In the genomic region with DNA sequence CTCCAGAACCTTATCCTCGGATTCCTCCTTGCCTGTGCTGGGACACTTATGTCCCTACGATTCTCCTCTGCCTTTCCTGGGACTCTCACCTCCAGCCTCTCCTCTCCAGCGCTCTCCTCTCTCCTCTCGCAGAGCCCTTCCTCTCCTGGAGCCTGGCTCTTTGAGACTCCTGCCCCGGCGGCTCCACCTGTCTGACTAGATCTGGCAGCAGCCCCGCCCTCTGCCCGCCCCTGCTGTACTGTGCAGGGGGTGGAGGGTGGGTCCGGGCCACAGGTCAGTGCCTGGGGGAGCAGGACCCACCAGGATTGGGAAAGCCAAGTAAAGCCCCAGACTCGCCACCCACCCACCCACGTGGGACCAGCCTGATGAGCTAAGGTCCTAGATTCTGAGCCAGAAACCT, we compare ENCODE assay signal across 8 cellular contexts. TPM values are rescaled to one million over a fixed set of nuclear protein-coding genes. Genes with fewer than 3 reads are reported as not detected.
A peak's percentile ranks its signal among the peaks of the same experiment; 100 is the strongest.
DNase-seq lines count a peak whose midpoint lies in the region; ATAC-seq lines count a peak whose summit lies in the region.

No MANE protein-coding gene starts in this region.

- no peaks in the 10 kb centered on the region for H3K9me3 Mint-ChIP-seq in activated CD4-positive, alpha-beta T cell treated with anti-CD3 and anti-CD28 coated beads, Interleukin-2, amount 10 ng/mL, durations not matched to agents 24 days and 14 days
- H3K9me3 Mint-ChIP-seq in activated naive CD4-positive, alpha-beta T cell treated with anti-CD3 and anti-CD28 coated beads, Interleukin-2, amount 50 U/mL, for 72 hours, result no peaks in the 10 kb centered on the region

- peaks cover 42% of the 10 kb centered on the region for H3K4me1 Mint-ChIP-seq in activated CD4-positive, alpha-beta T cell treated with anti-CD3 and anti-CD28 coated beads, Interleukin-2, amount 10 ng/mL, durations not matched to agents 24 days and 14 days

- intact Hi-C loops in activated CD4-positive, alpha-beta T cell treated with anti-CD3 and anti-CD28 coated beads, Interleukin-2, amount 10 ng/mL, durations not matched to agents 24 days and 14 days (cut with micrococcal nuclease), result loop anchor here (5.0 to 10.0 kb wide), 4 partner anchors 194 to 609 kb away; a partner anchor contains a TSS

- peak overlapping the region; percentile 92 for H3K27ac ChIP-seq in temporal lobe (ENCODE audit: low read depth, low read length)

- peaks cover 53% of the 10 kb centered on the region for H3K36me3 Mint-ChIP-seq in activated CD4-positive, alpha-beta T cell treated with anti-CD3 and anti-CD28 coated beads, Interleukin-2, amount 10 ng/mL, durations not matched to agents 24 days and 14 days (ENCODE audit: low read depth)
- H3K36me3 Mint-ChIP-seq in activated naive CD4-positive, alpha-beta T cell treated with anti-CD3 and anti-CD28 coated beads, Interleukin-2, amount 50 U/mL, for 72 hours, result peaks cover 37 to 43% of the 10 kb centered on the region in 2 donors

- peak overlapping the region; percentile 90 for H3K27ac Mint-ChIP-seq in activated CD4-positive, alpha-beta T cell treated with anti-CD3 and anti-CD28 coated beads, Interleukin-2, amount 10 ng/mL, durations not matched to agents 24 days and 14 days
- H3K27ac Mint-ChIP-seq in activated naive CD4-positive, alpha-beta T cell treated with anti-CD3 and anti-CD28 coated beads, Interleukin-2, amount 50 U/mL, for 72 hours, result peak overlapping the region; percentile 93 to 94

- DNase-seq in activated CD4-positive, alpha-beta T cell treated with anti-CD3 and anti-CD28 coated beads, Interleukin-2, amount 10 ng/mL, durations not matched to agents 24 days and 14 days, result no peak
- no peak for DNase-seq in activated CD4-positive, alpha-beta T cell treated with anti-CD3 and anti-CD28 coated beads, Interleukin-2, amount 50 U/mL, for 4 hours
- DNase-seq in activated naive CD4-positive, alpha-beta T cell treated with anti-CD3 and anti-CD28 coated beads, Interleukin-2, amount 50 U/mL, for 72 hours (ENCODE audit: low spot score in 2 of 2), result no peak
- peak; percentile 58 for DNase-seq in iPS-NIHi7 (ENCODE audit: extremely low spot score)
- no peak for DNase-seq in medulla oblongata (ENCODE audit: extremely low spot score)

- no peak for ATAC-seq in activated naive CD4-positive, alpha-beta T cell treated with anti-CD3 and anti-CD28 coated beads, Interleukin-2, amount 50 U/mL, for 72 hours
- ATAC-seq in HG03378 (IDR thresholded peaks at IDR 0.05; ENCODE audit: unreplicated experiment) (no peak), HG02798 (IDR thresholded peaks at IDR 0.05; ENCODE audit: poor library complexity, unreplicated experiment) (no peak)

- peak overlapping the region; percentile 100 for H3K4me3 Mint-ChIP-seq in activated CD4-positive, alpha-beta T cell treated with anti-CD3 and anti-CD28 coated beads, Interleukin-2, amount 10 ng/mL, durations not matched to agents 24 days and 14 days

- H3K27me3 Mint-ChIP-seq in activated CD4-positive, alpha-beta T cell treated with anti-CD3 and anti-CD28 coated beads, Interleukin-2, amount 10 ng/mL, durations not matched to agents 24 days and 14 days, result no peaks in the 10 kb centered on the region

RNA-seq across cellular contexts. Expression of a gene that starts 1.6 kb away (rescaled TPM):
- 76.8 and 85.1 TPM in 2 replicates for total RNA-seq in activated CD4-positive, alpha-beta T cell treated with anti-CD3 and anti-CD28 coated beads, Interleukin-2, amount 10 ng/mL, durations not matched to agents 24 days and 14 days
- 10 to 100 TPM; 53.2 to 61.0 TPM for total RNA-seq in activated naive CD4-positive, alpha-beta T cell treated with anti-CD3 and anti-CD28 coated beads, Interleukin-2, amount 50 U/mL, for 72 hours
- total RNA-seq in temporal lobe, result 5.7 TPM

RNA-seq across cellular contexts. Expression of a gene that starts 7.4 kb away (rescaled TPM):
- 84.3 and 86.9 TPM in 2 replicates for total RNA-seq in activated CD4-positive, alpha-beta T cell treated with anti-CD3 and anti-CD28 coated beads, Interleukin-2, amount 10 ng/mL, durations not matched to agents 24 days and 14 days
- 100 to 1,000 TPM; 127 to 328 TPM for total RNA-seq in activated naive CD4-positive, alpha-beta T cell treated with anti-CD3 and anti-CD28 coated beads, Interleukin-2, amount 50 U/mL, for 72 hours
- total RNA-seq in temporal lobe, result 2.7 TPM

RNA-seq across cellular contexts. Expression of a gene that starts 23.4 kb away (rescaled TPM):
- total RNA-seq in activated CD4-positive, alpha-beta T cell treated with anti-CD3 and anti-CD28 coated beads, Interleukin-2, amount 10 ng/mL, durations not matched to agents 24 days and 14 days, result 39.6 and 45.1 TPM in 2 replicates
- total RNA-seq in activated naive CD4-positive, alpha-beta T cell treated with anti-CD3 and anti-CD28 coated beads, Interleukin-2, amount 50 U/mL, for 72 hours, result 10 to 100 TPM; 32.8 to 53.9 TPM
- total RNA-seq in temporal lobe, result 13.0 TPM

RNA-seq across cellular contexts. Expression of a gene that starts 23.5 kb away (rescaled TPM):
- 54.0 and 56.2 TPM in 2 replicates for total RNA-seq in activated CD4-positive, alpha-beta T cell treated with anti-CD3 and anti-CD28 coated beads, Interleukin-2, amount 10 ng/mL, durations not matched to agents 24 days and 14 days
- total RNA-seq in activated naive CD4-positive, alpha-beta T cell treated with anti-CD3 and anti-CD28 coated beads, Interleukin-2, amount 50 U/mL, for 72 hours, result 10 to 100 TPM; 52.1 to 52.2 TPM
- total RNA-seq in temporal lobe, result 16.7 TPM

RNA-seq across cellular contexts. Expression of a gene that starts 28.6 kb away (rescaled TPM):
- not detected in 2 replicates for total RNA-seq in activated CD4-positive, alpha-beta T cell treated with anti-CD3 and anti-CD28 coated beads, Interleukin-2, amount 10 ng/mL, durations not matched to agents 24 days and 14 days
- not detected for total RNA-seq in activated naive CD4-positive, alpha-beta T cell treated with anti-CD3 and anti-CD28 coated beads, Interleukin-2, amount 50 U/mL, for 72 hours
- total RNA-seq in temporal lobe, result not detected

Comparison
In these comparisons a context has a peak if more than half of its experiments do, and no peak if none do; other contexts are left out.
1. RNA of a gene that starts 7.4 kb away (total RNA-seq): 127 to 328 TPM in activated naive CD4-positive, alpha-beta T cell treated with anti-CD3 and anti-CD28 coated beads, Interleukin-2, amount 50 U/mL, for 72 hours and 84.3 to 86.9 TPM in activated CD4-positive, alpha-beta T cell treated with anti-CD3 and anti-CD28 coated beads, Interleukin-2, amount 10 ng/mL, durations not matched to agents 24 days and 14 days; 2.7 TPM in temporal lobe (single experiment); every median in the first group is over 10 times any median in the second.